ENCODE assay signal across 1 cellular context in genomic region chr20:41573955-41574354, GRCh38.
TF ChIP-seq lines count a peak whose summit lies in the region.

No MANE protein-coding gene starts in this region.

TF ChIP-seq in H1, 55 proteins besides CTCF, POLR2A, EP300 and RAD21:
- TF ChIP-seq CBX8 (IDR thresholded peaks at IDR 0.05; ENCODE audit: borderline replicate concordance, low read depth, low read length) (no peak), SUZ12 (IDR thresholded peaks at IDR 0.05; ENCODE audit: low read length) (no peak), KDM1A (IDR thresholded peaks at IDR 0.05; ENCODE audit: borderline replicate concordance, low read length) (no peak), SRF (IDR thresholded peaks at IDR 0.05; ENCODE audit: low read depth, low read length) (no peak), HDAC2 (IDR thresholded peaks at IDR 0.05; ENCODE audit: borderline replicate concordance in 1 of 2, low read depth in 2 of 2, low read length in 2 of 2) (no peak), TAF7 (optimal IDR thresholded peaks at IDR 0.05; ENCODE audit: borderline replicate concordance, low read depth, low read length) (no peak), RXRA (IDR thresholded peaks at IDR 0.05; ENCODE audit: insufficient read depth, low read depth, low read length) (no peak), GTF2F1 (IDR thresholded peaks at IDR 0.05; ENCODE audit: borderline replicate concordance, low read depth, low read length) (no peak), CHD1 (IDR thresholded peaks at IDR 0.05; ENCODE audit: low read depth, low read length) (no peak), RNF2 (IDR thresholded peaks at IDR 0.05; ENCODE audit: borderline replicate concordance, low read depth, low read length, missing control alignments, poor library complexity, severe bottlenecking) (no peak), SIRT6 (IDR thresholded peaks at IDR 0.05; ENCODE audit: low read length) (no peak), HDAC6 (IDR thresholded peaks at IDR 0.05; ENCODE audit: low read depth, low read length) (no peak), SIN3A (conservative IDR thresholded peaks at IDR 0.05 in 1 of 2, IDR thresholded peaks at IDR 0.05 in 1 of 2; ENCODE audit: low read depth in 1 of 2, low read length in 2 of 2) (no peak), BCL11A (IDR thresholded peaks at IDR 0.05; ENCODE audit: low read depth in 2 of 2, low read length in 2 of 2) (no peak), TBP (IDR thresholded peaks at IDR 0.05; ENCODE audit: low read depth, low read length) (no peak)
TF ChIP-seq in H1: peak in this region for 0.
